ENCODE assay signal across 1 cellular context in genomic region chr6:44730771-44731391, GRCh38.
A peak's percentile ranks its signal among the peaks of the same experiment; 100 is the strongest.
TF ChIP-seq lines count a peak whose summit lies in the region.

No MANE protein-coding gene starts in this region.

TF ChIP-seq in HEK293, 187 proteins besides CTCF, POLR2A, EP300 and RAD21 (continued from another document):
- TF ChIP-seq PRDM2 (tag by site-specific recombination; IDR thresholded peaks at IDR 0.05; ENCODE audit: borderline replicate concordance) (no peak), GFI1B (tag by site-specific recombination; IDR thresholded peaks at IDR 0.05) (no peak), PRDM6 (tag by site-specific recombination; IDR thresholded peaks at IDR 0.05) (no peak), ZNF146 (tag by site-specific recombination; IDR thresholded peaks at IDR 0.05) (no peak), ZFP41 (tag by site-specific recombination; IDR thresholded peaks at IDR 0.05; ENCODE audit: borderline replicate concordance) (no peak), PRDM1 (tag by site-specific recombination; IDR thresholded peaks at IDR 0.05) (no peak), ZFP37 (tag by site-specific recombination; IDR thresholded peaks at IDR 0.05) (no peak), ZBTB26 (tag by site-specific recombination; optimal IDR thresholded peaks at IDR 0.05) (no peak), ZSCAN5A (tag by site-specific recombination; IDR thresholded peaks at IDR 0.05) (no peak), ZNF354C (tag by site-specific recombination; IDR thresholded peaks at IDR 0.05; ENCODE audit: borderline replicate concordance, low read depth) (no peak), ZNF426 (tag by site-specific recombination; IDR thresholded peaks at IDR 0.05) (no peak), ZNF324 (tag by site-specific recombination; IDR thresholded peaks at IDR 0.05) (no peak), ZBTB44 (tag by site-specific recombination; IDR thresholded peaks at IDR 0.05) (no peak), ZNF138 (tag by site-specific recombination; IDR thresholded peaks at IDR 0.05; ENCODE audit: borderline replicate concordance) (no peak), ZNF521 (tag by site-specific recombination; IDR thresholded peaks at IDR 0.05) (no peak), ZNF341 (tag by site-specific recombination; IDR thresholded peaks at IDR 0.05; ENCODE audit: low read depth) (no peak), ZNF311 (tag by site-specific recombination; IDR thresholded peaks at IDR 0.05; ENCODE audit: borderline replicate concordance) (no peak), PRDM10 (tag by site-specific recombination; IDR thresholded peaks at IDR 0.05) (no peak), ZNF558 (tag by site-specific recombination; IDR thresholded peaks at IDR 0.05) (no peak), ZNF76 (tag by site-specific recombination; IDR thresholded peaks at IDR 0.05; ENCODE audit: borderline replicate concordance, low read depth) (no peak), ZNF514 (tag by site-specific recombination; IDR thresholded peaks at IDR 0.05) (no peak), GLI2 (tag by site-specific recombination; IDR thresholded peaks at IDR 0.05; ENCODE audit: borderline replicate concordance, low read depth) (no peak), ZNF223 (tag by site-specific recombination; IDR thresholded peaks at IDR 0.05) (no peak), MZF1 (tag by site-specific recombination; IDR thresholded peaks at IDR 0.05; ENCODE audit: borderline replicate concordance) (no peak), ZNF560 (tag by site-specific recombination; IDR thresholded peaks at IDR 0.05; ENCODE audit: borderline replicate concordance) (no peak), ZNF596 (tag by site-specific recombination; IDR thresholded peaks at IDR 0.05) (no peak), ZBTB48 (tag by site-specific recombination; IDR thresholded peaks at IDR 0.05) (peak; percentile 76), FEZF1 (tag by site-specific recombination; IDR thresholded peaks at IDR 0.05) (peak; percentile 61), ZBTB20 (tag by site-specific recombination; IDR thresholded peaks at IDR 0.05) (no peak), ZNF701 (tag by site-specific recombination; IDR thresholded peaks at IDR 0.05) (no peak), ZNF610 (tag by site-specific recombination; IDR thresholded peaks at IDR 0.05; ENCODE audit: borderline replicate concordance) (no peak), HOXC10 (CRISPR knock-in tag; IDR thresholded peaks at IDR 0.05) (no peak), ZNF843 (tag by site-specific recombination; IDR thresholded peaks at IDR 0.05) (peak; percentile 63)
